In genomic region chr5:120531215-120531614, GRCh38 we compare ENCODE assay signal across 1 cellular context.
TF ChIP-seq lines count a peak whose summit lies in the region.

No MANE protein-coding gene starts in this region.

TF ChIP-seq in GM23338, 12 proteins besides CTCF, POLR2A, EP300 and RAD21 (continued from another document):
- TF ChIP-seq, protein P1, sequence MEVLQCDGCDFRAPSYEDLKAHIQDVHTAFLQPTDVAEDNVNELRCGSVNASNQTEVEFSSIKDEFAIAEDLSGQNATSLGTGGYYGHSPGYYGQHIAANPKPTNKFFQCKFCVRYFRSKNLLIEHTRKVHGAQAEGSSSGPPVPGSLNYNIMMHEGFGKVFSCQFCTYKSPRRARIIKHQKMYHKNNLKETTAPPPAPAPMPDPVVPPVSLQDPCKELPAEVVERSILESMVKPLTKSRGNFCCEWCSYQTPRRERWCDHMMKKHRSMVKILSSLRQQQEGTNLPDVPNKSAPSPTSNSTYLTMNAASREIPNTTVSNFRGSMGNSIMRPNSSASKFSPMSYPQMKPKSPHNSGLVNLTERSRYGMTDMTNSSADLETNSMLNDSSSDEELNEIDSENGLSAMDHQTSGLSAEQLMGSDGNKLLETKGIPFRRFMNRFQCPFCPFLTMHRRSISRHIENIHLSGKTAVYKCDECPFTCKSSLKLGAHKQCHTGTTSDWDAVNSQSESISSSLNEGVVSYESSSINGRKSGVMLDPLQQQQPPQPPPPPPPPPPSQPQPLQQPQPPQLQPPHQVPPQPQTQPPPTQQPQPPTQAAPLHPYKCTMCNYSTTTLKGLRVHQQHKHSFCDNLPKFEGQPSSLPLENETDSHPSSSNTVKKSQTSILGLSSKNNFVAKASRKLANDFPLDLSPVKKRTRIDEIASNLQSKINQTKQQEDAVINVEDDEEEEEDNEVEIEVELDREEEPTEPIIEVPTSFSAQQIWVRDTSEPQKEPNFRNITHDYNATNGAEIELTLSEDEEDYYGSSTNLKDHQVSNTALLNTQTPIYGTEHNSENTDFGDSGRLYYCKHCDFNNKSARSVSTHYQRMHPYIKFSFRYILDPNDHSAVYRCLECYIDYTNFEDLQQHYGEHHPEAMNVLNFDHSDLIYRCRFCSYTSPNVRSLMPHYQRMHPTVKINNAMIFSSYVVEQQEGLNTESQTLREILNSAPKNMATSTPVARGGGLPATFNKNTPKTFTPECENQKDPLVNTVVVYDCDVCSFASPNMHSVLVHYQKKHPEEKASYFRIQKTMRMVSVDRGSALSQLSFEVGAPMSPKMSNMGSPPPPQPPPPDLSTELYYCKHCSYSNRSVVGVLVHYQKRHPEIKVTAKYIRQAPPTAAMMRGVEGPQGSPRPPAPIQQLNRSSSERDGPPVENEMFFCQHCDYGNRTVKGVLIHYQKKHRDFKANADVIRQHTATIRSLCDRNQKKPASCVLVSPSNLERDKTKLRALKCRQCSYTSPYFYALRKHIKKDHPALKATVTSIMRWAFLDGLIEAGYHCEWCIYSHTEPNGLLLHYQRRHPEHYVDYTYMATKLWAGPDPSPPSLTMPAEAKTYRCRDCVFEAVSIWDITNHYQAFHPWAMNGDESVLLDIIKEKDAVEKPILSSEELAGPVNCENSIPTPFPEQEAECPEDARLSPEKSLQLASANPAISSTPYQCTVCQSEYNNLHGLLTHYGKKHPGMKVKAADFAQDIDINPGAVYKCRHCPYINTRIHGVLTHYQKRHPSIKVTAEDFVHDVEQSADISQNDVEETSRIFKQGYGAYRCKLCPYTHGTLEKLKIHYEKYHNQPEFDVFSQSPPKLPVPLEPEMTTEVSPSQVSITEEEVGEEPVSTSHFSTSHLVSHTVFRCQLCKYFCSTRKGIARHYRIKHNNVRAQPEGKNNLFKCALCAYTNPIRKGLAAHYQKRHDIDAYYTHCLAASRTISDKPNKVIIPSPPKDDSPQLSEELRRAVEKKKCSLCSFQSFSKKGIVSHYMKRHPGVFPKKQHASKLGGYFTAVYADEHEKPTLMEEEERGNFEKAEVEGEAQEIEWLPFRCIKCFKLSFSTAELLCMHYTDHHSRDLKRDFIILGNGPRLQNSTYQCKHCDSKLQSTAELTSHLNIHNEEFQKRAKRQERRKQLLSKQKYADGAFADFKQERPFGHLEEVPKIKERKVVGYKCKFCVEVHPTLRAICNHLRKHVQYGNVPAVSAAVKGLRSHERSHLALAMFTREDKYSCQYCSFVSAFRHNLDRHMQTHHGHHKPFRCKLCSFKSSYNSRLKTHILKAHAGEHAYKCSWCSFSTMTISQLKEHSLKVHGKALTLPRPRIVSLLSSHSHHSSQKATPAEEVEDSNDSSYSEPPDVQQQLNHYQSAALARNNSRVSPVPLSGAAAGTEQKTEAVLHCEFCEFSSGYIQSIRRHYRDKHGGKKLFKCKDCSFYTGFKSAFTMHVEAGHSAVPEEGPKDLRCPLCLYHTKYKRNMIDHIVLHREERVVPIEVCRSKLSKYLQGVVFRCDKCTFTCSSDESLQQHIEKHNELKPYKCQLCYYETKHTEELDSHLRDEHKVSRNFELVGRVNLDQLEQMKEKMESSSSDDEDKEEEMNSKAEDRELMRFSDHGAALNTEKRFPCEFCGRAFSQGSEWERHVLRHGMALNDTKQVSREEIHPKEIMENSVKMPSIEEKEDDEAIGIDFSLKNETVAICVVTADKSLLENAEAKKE (CRISPR knock-in tag; IDR thresholded peaks at IDR 0.05): no peak
- TF ChIP-seq, protein P2, sequence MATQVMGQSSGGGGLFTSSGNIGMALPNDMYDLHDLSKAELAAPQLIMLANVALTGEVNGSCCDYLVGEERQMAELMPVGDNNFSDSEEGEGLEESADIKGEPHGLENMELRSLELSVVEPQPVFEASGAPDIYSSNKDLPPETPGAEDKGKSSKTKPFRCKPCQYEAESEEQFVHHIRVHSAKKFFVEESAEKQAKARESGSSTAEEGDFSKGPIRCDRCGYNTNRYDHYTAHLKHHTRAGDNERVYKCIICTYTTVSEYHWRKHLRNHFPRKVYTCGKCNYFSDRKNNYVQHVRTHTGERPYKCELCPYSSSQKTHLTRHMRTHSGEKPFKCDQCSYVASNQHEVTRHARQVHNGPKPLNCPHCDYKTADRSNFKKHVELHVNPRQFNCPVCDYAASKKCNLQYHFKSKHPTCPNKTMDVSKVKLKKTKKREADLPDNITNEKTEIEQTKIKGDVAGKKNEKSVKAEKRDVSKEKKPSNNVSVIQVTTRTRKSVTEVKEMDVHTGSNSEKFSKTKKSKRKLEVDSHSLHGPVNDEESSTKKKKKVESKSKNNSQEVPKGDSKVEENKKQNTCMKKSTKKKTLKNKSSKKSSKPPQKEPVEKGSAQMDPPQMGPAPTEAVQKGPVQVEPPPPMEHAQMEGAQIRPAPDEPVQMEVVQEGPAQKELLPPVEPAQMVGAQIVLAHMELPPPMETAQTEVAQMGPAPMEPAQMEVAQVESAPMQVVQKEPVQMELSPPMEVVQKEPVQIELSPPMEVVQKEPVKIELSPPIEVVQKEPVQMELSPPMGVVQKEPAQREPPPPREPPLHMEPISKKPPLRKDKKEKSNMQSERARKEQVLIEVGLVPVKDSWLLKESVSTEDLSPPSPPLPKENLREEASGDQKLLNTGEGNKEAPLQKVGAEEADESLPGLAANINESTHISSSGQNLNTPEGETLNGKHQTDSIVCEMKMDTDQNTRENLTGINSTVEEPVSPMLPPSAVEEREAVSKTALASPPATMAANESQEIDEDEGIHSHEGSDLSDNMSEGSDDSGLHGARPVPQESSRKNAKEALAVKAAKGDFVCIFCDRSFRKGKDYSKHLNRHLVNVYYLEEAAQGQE (IDR thresholded peaks at IDR 0.05; ENCODE audit: unreplicated experiment): no peak
- TF ChIP-seq EZH2phosphoT487 (IDR thresholded peaks at IDR 0.05; ENCODE audit: unreplicated experiment) (no peak), ZNF331 (CRISPR knock-in tag; IDR thresholded peaks at IDR 0.05; ENCODE audit: low read depth) (no peak), NANOG (IDR thresholded peaks at IDR 0.05; ENCODE audit: borderline replicate concordance) (no peak), JUNB (IDR thresholded peaks at IDR 0.05; ENCODE audit: unreplicated experiment) (no peak), POLR2AphosphoS5 (IDR thresholded peaks at IDR 0.05; ENCODE audit: low read depth) (no peak), CREB1 (CRISPR knock-in tag; IDR thresholded peaks at IDR 0.05; ENCODE audit: low read depth) (no peak), ZNF114 (CRISPR knock-in tag; IDR thresholded peaks at IDR 0.05) (no peak), ETS1 (IDR thresholded peaks at IDR 0.05) (no peak), EZH2 (IDR thresholded peaks at IDR 0.05; ENCODE audit: low read depth, unreplicated experiment) (no peak)
